1 cellular context compared by ENCODE assay signal in genomic region chr3:61452536-61452991, GRCh38.
TF ChIP-seq lines count a peak whose summit lies in the region.

No MANE protein-coding gene starts in this region.

TF ChIP-seq in GM23338, 12 proteins besides CTCF, POLR2A, EP300 and RAD21 (continued from another document):
- no peak for TF ChIP-seq REST (IDR thresholded peaks at IDR 0.05; ENCODE audit: unreplicated experiment)
- TF ChIP-seq POLR2AphosphoS5 (IDR thresholded peaks at IDR 0.05; ENCODE audit: low read depth), result no peak
- TF ChIP-seq CREB1 (CRISPR knock-in tag; IDR thresholded peaks at IDR 0.05; ENCODE audit: low read depth), result no peak
